Comparison of ENCODE assay signal across 8 cellular contexts in the genomic region with DNA sequence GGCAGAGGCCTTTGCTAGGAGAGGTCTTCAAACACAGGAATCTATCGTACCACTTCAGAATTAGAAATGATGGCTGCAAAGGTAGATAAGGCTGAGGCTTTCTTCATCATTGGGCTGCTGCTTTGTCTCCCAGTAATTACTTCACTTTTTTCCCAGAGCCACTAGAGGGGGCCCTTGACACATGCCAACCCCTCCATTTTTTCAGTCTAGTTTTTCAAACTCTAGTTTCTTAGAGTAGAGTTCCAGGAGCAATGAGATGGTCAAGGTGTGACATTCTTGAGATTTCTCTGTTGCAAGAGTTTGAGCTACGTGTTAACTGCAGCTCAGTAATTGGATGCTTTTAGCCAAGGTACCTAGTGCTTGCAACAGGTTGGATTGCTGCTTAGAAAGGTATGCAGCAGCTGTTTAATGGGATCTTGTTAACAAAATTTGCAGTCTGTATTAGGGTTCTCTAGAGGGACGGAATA. TPM values are rescaled to one million over a fixed set of nuclear protein-coding genes. Genes with fewer than 3 reads are reported as not detected.
A peak's percentile ranks its signal among the peaks of the same experiment; 100 is the strongest.
DNase-seq lines count a peak whose midpoint lies in the region; ATAC-seq, FAIRE-seq and TF ChIP-seq lines count a peak whose summit lies in the region.

No MANE protein-coding gene starts in this region.

- H3K4me3 ChIP-seq in choroid plexus epithelial cell (ENCODE audit: low read depth, low read length): no peak overlapping the region

- peak; percentile 10 for DNase-seq in NCI-H2107 (lab: John Stamatoyannopoulos, UW)
- peak; percentile 75 for DNase-seq in choroid plexus epithelial cell (ENCODE audit: low read depth)
- peak in 1 of 2 donors; percentile 23 for DNase-seq in left colon
- DNase-seq in stimulated activated CD8-positive, alpha-beta memory T cell treated with anti-CD3 and anti-CD28 coated beads, Interleukin-15, amount 100 ng/mL, for 1 hour (ENCODE audit: low read depth): peak; percentile 17

- ATAC-seq in GM19455 (IDR thresholded peaks at IDR 0.05; ENCODE audit: unreplicated experiment) (peak; percentile 44), left colon (peak; percentile 83), HG02571 (IDR thresholded peaks at IDR 0.05; ENCODE audit: unreplicated experiment) (no peak)

- TF ChIP-seq CTCF in C4-2B (conservative IDR thresholded peaks at IDR 0.05) (peak; percentile 97), choroid plexus epithelial cell (conservative IDR thresholded peaks at IDR 0.05; ENCODE audit: low read depth, low read length) (peak; percentile 92)

- no peak overlapping the region for H3K27ac ChIP-seq in C4-2B

- peak; percentile 55 for FAIRE-seq in TTC549 (lab: Jason Lieb, UNC)

- intact Hi-C loops in left colon (cut with DNase I, micrococcal nuclease): no loop called here

RNA-seq across cellular contexts. Expression of a gene that starts 33.8 kb away (rescaled TPM):
- total RNA-seq in left colon: 1 to 10 TPM in 1 of 2 donors, under 1 TPM in 1; 0.92 to 1.9 TPM

RNA-seq across cellular contexts. Expression of a gene that starts 42.8 kb away (rescaled TPM):
- total RNA-seq in left colon: 10 to 100 TPM; 23.7 to 25.5 TPM
